Comparison of ENCODE assay signal across 8 cellular contexts in genomic region chr5:31186672-31187267, GRCh38. TPM values are rescaled to one million over a fixed set of nuclear protein-coding genes. Genes with fewer than 3 reads are reported as not detected.
DNase-seq lines count a peak whose midpoint lies in the region; ATAC-seq and TF ChIP-seq lines count a peak whose summit lies in the region.

No MANE protein-coding gene starts in this region.

- H3K27me3 ChIP-seq in gastroesophageal sphincter (peaks cover 4% of the 10 kb centered on the region), tibial nerve (no peaks in the 10 kb centered on the region)

- WGBS in gastroesophageal sphincter (ENCODE audit: low coverage in 1 of 2), 2 donors = 23 to 27% methylated on average over 5 of the region's 5 CpGs
- 22 to 23% methylated on average over 5 of the region's 5 CpGs for WGBS in tibial nerve, 2 donors

- peak; percentile 66 for DNase-seq in DMS53 (lab: John Stamatoyannopoulos, UW)
- no peak for DNase-seq in DMS53 treated with DMSO at 0.1 percent for 48 hours (lab: John Stamatoyannopoulos, UW; ENCODE audit: unreplicated experiment)
- peak; percentile 36 for DNase-seq in LHCN-M2 (ENCODE audit: low read depth)
- no peak for DNase-seq in tibial nerve (ENCODE audit: low spot score in 2 of 2)
- no peak for DNase-seq in HuH-7.5 (ENCODE audit: low spot score)

- ATAC-seq in SK-N-SH treated with all-trans-retinoic acid at 6 μM for 48 hours (peak; percentile 66; the same call in 2 of the 3 replicates), gastroesophageal sphincter (no peak), HG02623 (IDR thresholded peaks at IDR 0.05; ENCODE audit: unreplicated experiment) (no peak)

- H3K4me1 ChIP-seq in gastroesophageal sphincter (no peaks in the 10 kb centered on the region), tibial nerve (no peaks in the 10 kb centered on the region)

- TF ChIP-seq POLR2A in gastroesophageal sphincter (IDR thresholded peaks at IDR 0.05) (no peak), tibial nerve (IDR thresholded peaks at IDR 0.05) (no peak)

- H3K36me3 ChIP-seq in gastroesophageal sphincter = no peaks in the 10 kb centered on the region
- no peaks in the 10 kb centered on the region for H3K36me3 ChIP-seq in tibial nerve

- H3K27ac ChIP-seq in gastroesophageal sphincter = no peak overlapping the region
- no peak overlapping the region for H3K27ac ChIP-seq in tibial nerve

- H3K9me3 ChIP-seq in gastroesophageal sphincter (no peaks in the 10 kb centered on the region), tibial nerve (no peaks in the 10 kb centered on the region)

- TF ChIP-seq CTCF in gastroesophageal sphincter (IDR thresholded peaks at IDR 0.05) (peak; percentile 59 to 71 (median 62)), tibial nerve (IDR thresholded peaks at IDR 0.05) (peak; percentile 53 to 79 (median 61))

- TF ChIP-seq EP300 in gastroesophageal sphincter (IDR thresholded peaks at IDR 0.05) (no peak), tibial nerve (IDR thresholded peaks at IDR 0.05) (no peak)

- no peak overlapping the region for H3K4me3 ChIP-seq in gastroesophageal sphincter
- no peak overlapping the region for H3K4me3 ChIP-seq in tibial nerve

TF ChIP-seq in SK-N-SH treated with all-trans-retinoic acid at 6 μM for 48 hours, 23 proteins besides CTCF, POLR2A, EP300 and RAD21:
- TF ChIP-seq ESRRG (CRISPR knock-in tag; IDR thresholded peaks at IDR 0.05) = no peak
- no peak for TF ChIP-seq SNAI2 (CRISPR knock-in tag; IDR thresholded peaks at IDR 0.05)
- no peak for TF ChIP-seq BACH2 (CRISPR knock-in tag; IDR thresholded peaks at IDR 0.05; ENCODE audit: borderline replicate concordance)
- TF ChIP-seq ZNF70 (CRISPR knock-in tag; IDR thresholded peaks at IDR 0.05) = no peak
- TF ChIP-seq GLIS3 (CRISPR knock-in tag; IDR thresholded peaks at IDR 0.05) = no peak
- TF ChIP-seq PPARA (CRISPR knock-in tag; IDR thresholded peaks at IDR 0.05; ENCODE audit: borderline replicate concordance) = no peak
- no peak for TF ChIP-seq ZC3H10 (CRISPR knock-in tag; IDR thresholded peaks at IDR 0.05)
- no peak for TF ChIP-seq ZNF565 (CRISPR knock-in tag; conservative IDR thresholded peaks at IDR 0.05; ENCODE audit: low read depth)
- no peak for TF ChIP-seq CREB5 (CRISPR knock-in tag; IDR thresholded peaks at IDR 0.05; ENCODE audit: low read depth)

RNA-seq across cellular contexts. Expression of gene CDH6, which starts 6.7 kb away (rescaled TPM):
- not detected in 2 replicates for total RNA-seq in LHCN-M2 (2014; rRNA removed)
- not detected for polyA plus RNA-seq in LHCN-M2 (2012)
- total RNA-seq in gastroesophageal sphincter = 10 to 100 TPM in 1 of 4 donors, 1 to 10 TPM in 3; 5.5 to 10.9 (median 8.4) TPM
- 10 to 100 TPM; 10.8 to 23.9 (median 17.5) TPM for total RNA-seq in tibial nerve

Comparison
In these comparisons a context has a peak if more than half of its experiments do, and no peak if none do; other contexts are left out.
1. DNase-seq: peak in DMS53 (single experiment) and LHCN-M2 (single experiment); none in DMS53 treated with DMSO at 0.1 percent for 48 hours (single experiment), tibial nerve (0 of 2) and HuH-7.5 (single experiment).